4 cellular contexts compared by ENCODE assay signal in genomic region chr1:6597777-6598131, GRCh38. TPM values are rescaled to one million over a fixed set of nuclear protein-coding genes. Genes with fewer than 3 reads are reported as not detected.
A peak's percentile ranks its signal among the peaks of the same experiment; 100 is the strongest.
DNase-seq lines count a peak whose midpoint lies in the region.
"Had no signal": no experiment of that assay in that cellular context is flagged by ENCODE, and none has a peak within 500 bp of the region (broad histone marks: within the 10 kb centered on the region; RNA-seq: fewer than 3 reads in every experiment).

No MANE protein-coding gene starts in this region.

- no peak for DNase-seq in activated naive CD8-positive, alpha-beta T cell treated with anti-CD3 and anti-CD28 coated beads for 36 hours
- DNase-seq: NCI-H2227 treated with DMSO at 0.1 percent for 48 hours, SW 1271 had no signal

- H3K27ac Mint-ChIP-seq in activated naive CD8-positive, alpha-beta T cell = no peak overlapping the region
- no peak overlapping the region for H3K27ac Mint-ChIP-seq in activated naive CD8-positive, alpha-beta T cell treated with anti-CD3 and anti-CD28 coated beads for 36 hours

- H3K27me3 Mint-ChIP-seq in activated naive CD8-positive, alpha-beta T cell = no peaks in the 10 kb centered on the region
- no peaks in the 10 kb centered on the region for H3K27me3 Mint-ChIP-seq in activated naive CD8-positive, alpha-beta T cell treated with anti-CD3 and anti-CD28 coated beads for 36 hours

- peaks cover 6% of the 10 kb centered on the region for H3K36me3 Mint-ChIP-seq in activated naive CD8-positive, alpha-beta T cell
- H3K36me3 Mint-ChIP-seq in activated naive CD8-positive, alpha-beta T cell treated with anti-CD3 and anti-CD28 coated beads for 36 hours = peaks cover 42% of the 10 kb centered on the region

- no peaks in the 10 kb centered on the region for H3K9me3 Mint-ChIP-seq in activated naive CD8-positive, alpha-beta T cell (ENCODE audit: low read depth)
- no peaks in the 10 kb centered on the region for H3K9me3 Mint-ChIP-seq in activated naive CD8-positive, alpha-beta T cell treated with anti-CD3 and anti-CD28 coated beads for 36 hours

- peak overlapping the region; percentile 100 for H3K4me3 Mint-ChIP-seq in activated naive CD8-positive, alpha-beta T cell
- H3K4me3 Mint-ChIP-seq in activated naive CD8-positive, alpha-beta T cell treated with anti-CD3 and anti-CD28 coated beads for 36 hours = no peak overlapping the region

- H3K4me1 Mint-ChIP-seq in activated naive CD8-positive, alpha-beta T cell (ENCODE audit: low read depth) = peaks cover 40% of the 10 kb centered on the region
- peaks cover 38% of the 10 kb centered on the region for H3K4me1 Mint-ChIP-seq in activated naive CD8-positive, alpha-beta T cell treated with anti-CD3 and anti-CD28 coated beads for 36 hours

RNA-seq across cellular contexts. Expression of gene KLHL21, which starts 4.9 kb away (rescaled TPM):
- total RNA-seq in activated naive CD8-positive, alpha-beta T cell treated with anti-CD3 and anti-CD28 coated beads for 36 hours = 10 to 100 TPM; 31.2 TPM

RNA-seq across cellular contexts. Expression of gene PHF13, which starts 15.8 kb away (rescaled TPM):
- total RNA-seq in activated naive CD8-positive, alpha-beta T cell treated with anti-CD3 and anti-CD28 coated beads for 36 hours = 10 to 100 TPM; 10.9 to 11.7 TPM

RNA-seq across cellular contexts. Expression of gene ZBTB48, which starts 18.0 kb away (rescaled TPM):
- 10 to 100 TPM; 22.1 to 26.4 TPM for total RNA-seq in activated naive CD8-positive, alpha-beta T cell treated with anti-CD3 and anti-CD28 coated beads for 36 hours

RNA-seq across cellular contexts. Expression of gene THAP3, which starts 26.9 kb away (rescaled TPM):
- 10 to 100 TPM; 16.2 to 16.4 TPM for total RNA-seq in activated naive CD8-positive, alpha-beta T cell treated with anti-CD3 and anti-CD28 coated beads for 36 hours

RNA-seq across cellular contexts. Expression of gene TAS1R1, which starts 42.6 kb away (rescaled TPM):
- not detected for total RNA-seq in activated naive CD8-positive, alpha-beta T cell treated with anti-CD3 and anti-CD28 coated beads for 36 hours
